Comparison of ENCODE assay signal across 1 cellular context in the genomic region with DNA sequence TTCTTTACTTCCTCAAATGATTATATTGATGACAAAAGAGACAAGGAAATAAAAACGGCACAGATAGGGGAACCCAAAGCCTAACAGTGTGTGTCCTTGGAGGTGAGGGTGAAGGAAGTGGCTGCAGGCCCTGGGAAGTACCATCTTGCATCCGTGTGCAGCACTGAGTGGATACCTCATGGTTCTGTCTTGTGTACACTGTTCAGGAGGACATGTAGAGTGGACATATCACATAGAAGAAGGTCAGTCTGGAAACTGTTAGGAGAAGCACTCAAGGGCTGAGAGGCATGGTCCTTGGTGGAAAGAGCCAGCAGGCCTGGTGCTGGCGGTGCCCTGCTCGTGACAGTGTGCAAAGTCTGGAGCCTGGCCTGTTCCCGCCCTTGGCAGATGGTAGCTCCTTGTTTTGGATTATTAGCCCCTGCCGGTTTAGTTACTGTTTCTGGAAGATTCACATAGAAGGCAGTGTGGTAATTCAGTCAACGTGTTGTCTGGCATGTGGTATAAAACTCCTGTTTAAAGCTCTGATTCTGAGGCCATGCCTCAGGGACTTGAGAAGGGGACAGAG.
TF ChIP-seq lines count a peak whose summit lies in the region.

No MANE protein-coding gene starts in this region.

TF ChIP-seq in H1, 55 proteins besides CTCF, POLR2A, EP300 and RAD21:
- TF ChIP-seq KDM5A (IDR thresholded peaks at IDR 0.05; ENCODE audit: low read length) = no peak
- no peak for TF ChIP-seq SP1 (IDR thresholded peaks at IDR 0.05; ENCODE audit: low read depth, low read length)
- no peak; the same call in 1 of the 2 replicates for TF ChIP-seq E2F6 (IDR thresholded peaks at IDR 0.05)
- no peak for TF ChIP-seq CHD7 (IDR thresholded peaks at IDR 0.05; ENCODE audit: insufficient replicate concordance, low read length)
- no peak for TF ChIP-seq TAF1 (IDR thresholded peaks at IDR 0.05; ENCODE audit: low read depth, low read length)
- TF ChIP-seq BRCA1 (IDR thresholded peaks at IDR 0.05; ENCODE audit: low read depth, low read length) = no peak
- no peak for TF ChIP-seq EZH2 (IDR thresholded peaks at IDR 0.05; ENCODE audit: low read depth, low read length, severe bottlenecking)
- no peak for TF ChIP-seq SIX5 (IDR thresholded peaks at IDR 0.05; ENCODE audit: low read depth, low read length)
- no peak for TF ChIP-seq BCL11A (IDR thresholded peaks at IDR 0.05; ENCODE audit: low read depth in 2 of 2, low read length in 2 of 2)
- no peak for TF ChIP-seq HDAC2 (IDR thresholded peaks at IDR 0.05; ENCODE audit: borderline replicate concordance in 1 of 2, low read depth in 2 of 2, low read length in 2 of 2)
- no peak for TF ChIP-seq GABPA (IDR thresholded peaks at IDR 0.05; ENCODE audit: borderline replicate concordance, insufficient read depth, low read length)
- TF ChIP-seq CHD2 (IDR thresholded peaks at IDR 0.05; ENCODE audit: low read length) = no peak
- TF ChIP-seq CREB1 (IDR thresholded peaks at IDR 0.05) = no peak
- no peak for TF ChIP-seq ASH2L (IDR thresholded peaks at IDR 0.05; ENCODE audit: low read length)
- TF ChIP-seq SP2 (IDR thresholded peaks at IDR 0.05; ENCODE audit: low read length) = no peak
- TF ChIP-seq CBX8 (IDR thresholded peaks at IDR 0.05; ENCODE audit: borderline replicate concordance, low read depth, low read length) = no peak
- no peak for TF ChIP-seq ZNF274 (IDR thresholded peaks at IDR 0.05; ENCODE audit: borderline replicate concordance, extremely low read depth, low read length)
TF ChIP-seq in H1: peak in this region for 0.
